Comparison of ENCODE assay signal across 12 cellular contexts in genomic region chr3:12681586-12682371, GRCh38. TPM values are rescaled to one million over a fixed set of nuclear protein-coding genes. Genes with fewer than 3 reads are reported as not detected.
DNase-seq lines count a peak whose midpoint lies in the region; ATAC-seq and TF ChIP-seq lines count a peak whose summit lies in the region.
"Had no signal": no experiment of that assay in that cellular context is flagged by ENCODE, and none has a peak within 500 bp of the region (broad histone marks: within the 10 kb centered on the region; RNA-seq: fewer than 3 reads in every experiment).

No MANE protein-coding gene starts in this region.

- intact Hi-C loops in left cardiac atrium (cut with DNase I) (no loop called here), Calu3 (cut with micrococcal nuclease; ENCODE audit: unreplicated experiment) (no loop called here)

- H3K27ac ChIP-seq in skin epidermis: peak overlapping the region in 16 of 21 experiments; percentile 7 to 78 (median 60)
- H3K27ac ChIP-seq: SK-N-MC had no signal

- no peak overlapping the region for H3K4me3 Mint-ChIP-seq in activated naive CD8-positive, alpha-beta T cell treated with anti-CD3 and anti-CD28 coated beads for 36 hours
- no peak overlapping the region for H3K4me3 Mint-ChIP-seq in Calu3 (ENCODE audit: low read depth, unreplicated experiment)
- H3K4me3 Mint-ChIP-seq: activated naive CD8-positive, alpha-beta T cell treated with anti-CD3 and anti-CD28 coated beads, Interleukin-2, amount 10 ng/mL, durations not matched to agents 7 days and 5 days; naive B cell; stimulated activated naive CD8-positive, alpha-beta T cell treated with anti-CD3 and anti-CD28 coated beads, Interleukin-15, Interleukin-2, amounts not matched to agents 100 ng/mL and 50 ng/mL, for 24 hours had no signal

- peaks cover 11% of the 10 kb centered on the region for H3K4me1 Mint-ChIP-seq in activated naive CD8-positive, alpha-beta T cell treated with anti-CD3 and anti-CD28 coated beads for 36 hours
- H3K4me1 Mint-ChIP-seq in Calu3 (ENCODE audit: low read depth, unreplicated experiment): peaks cover 8% of the 10 kb centered on the region

- ATAC-seq in left cardiac atrium (peak; percentile 85 to 87), GM21737 (IDR thresholded peaks at IDR 0.05; ENCODE audit: unreplicated experiment) (no peak), HG02623 (IDR thresholded peaks at IDR 0.05; ENCODE audit: unreplicated experiment) (no peak)

- peak; percentile 50 for DNase-seq in H4 (ENCODE audit: low spot score)
- DNase-seq in activated naive CD8-positive, alpha-beta T cell treated with anti-CD3 and anti-CD28 coated beads for 36 hours: no peak
- no peak for DNase-seq in left cardiac atrium
- DNase-seq in foreskin melanocyte: no peak
- no peak for DNase-seq in Calu3
- DNase-seq: activated naive CD8-positive, alpha-beta T cell treated with anti-CD3 and anti-CD28 coated beads, Interleukin-2, amount 10 ng/mL, durations not matched to agents 7 days and 5 days; naive B cell had no signal

- no TSS peak for BruUV-seq in Calu3 (replicated peaks; lab: Mats Ljungman, UMichigan)

- no peaks in the 10 kb centered on the region for H3K36me3 Mint-ChIP-seq in activated naive CD8-positive, alpha-beta T cell treated with anti-CD3 and anti-CD28 coated beads for 36 hours
- no peaks in the 10 kb centered on the region for H3K36me3 Mint-ChIP-seq in Calu3 (ENCODE audit: insufficient read depth, unreplicated experiment)
- H3K36me3 Mint-ChIP-seq: activated naive CD8-positive, alpha-beta T cell treated with anti-CD3 and anti-CD28 coated beads, Interleukin-2, amount 10 ng/mL, durations not matched to agents 7 days and 5 days; naive B cell had no signal

- no peaks in the 10 kb centered on the region for H3K27me3 Mint-ChIP-seq in activated naive CD8-positive, alpha-beta T cell treated with anti-CD3 and anti-CD28 coated beads for 36 hours
- H3K27me3 Mint-ChIP-seq in Calu3 (ENCODE audit: unreplicated experiment): no peaks in the 10 kb centered on the region
- H3K27me3 Mint-ChIP-seq: stimulated activated naive CD8-positive, alpha-beta T cell treated with anti-CD3 and anti-CD28 coated beads, Interleukin-15, Interleukin-2, amounts not matched to agents 100 ng/mL and 50 ng/mL, for 24 hours had no signal

- H3K4me3 ChIP-seq in skin epidermis: no peak overlapping the region
- H3K4me3 ChIP-seq: SK-N-MC had no signal

- peak overlapping the region; percentile 5 for H3K27ac Mint-ChIP-seq in activated naive CD8-positive, alpha-beta T cell treated with anti-CD3 and anti-CD28 coated beads for 36 hours
- no peak overlapping the region for H3K27ac Mint-ChIP-seq in Calu3 (ENCODE audit: unreplicated experiment)
- H3K27ac Mint-ChIP-seq: activated naive CD8-positive, alpha-beta T cell treated with anti-CD3 and anti-CD28 coated beads, Interleukin-2, amount 10 ng/mL, durations not matched to agents 7 days and 5 days; stimulated activated naive CD8-positive, alpha-beta T cell treated with anti-CD3 and anti-CD28 coated beads, Interleukin-15, Interleukin-2, amounts not matched to agents 100 ng/mL and 50 ng/mL, for 24 hours had no signal

- no peaks in the 10 kb centered on the region for H3K9me3 Mint-ChIP-seq in activated naive CD8-positive, alpha-beta T cell treated with anti-CD3 and anti-CD28 coated beads for 36 hours
- H3K9me3 Mint-ChIP-seq in Calu3 (ENCODE audit: low read depth, unreplicated experiment): no peaks in the 10 kb centered on the region
- H3K9me3 Mint-ChIP-seq: activated naive CD8-positive, alpha-beta T cell treated with anti-CD3 and anti-CD28 coated beads, Interleukin-2, amount 10 ng/mL, durations not matched to agents 7 days and 5 days; naive B cell; stimulated activated naive CD8-positive, alpha-beta T cell treated with anti-CD3 and anti-CD28 coated beads, Interleukin-15, Interleukin-2, amounts not matched to agents 100 ng/mL and 50 ng/mL, for 24 hours had no signal

- TF ChIP-seq CTCF in Calu3 (IDR thresholded peaks at IDR 0.05; ENCODE audit: unreplicated experiment): no peak

- CTCF ChIA-PET in Calu3 (lab: Charles Lee): interaction anchor here (0.5 to 1.0 kb wide), 3 partner anchors 13 to 128 kb away, joined by 3 read pairs; no protein-coding TSS in a partner anchor

RNA-seq across cellular contexts. Expression of gene RAF1, which starts 17.9 kb away (rescaled TPM):
- 81.5 and 89.2 TPM in 2 replicates for total RNA-seq in H4 (2014; rRNA removed; shearing (Covaris generic))
- 10 to 100 TPM; 79.3 to 79.8 TPM for total RNA-seq in activated naive CD8-positive, alpha-beta T cell treated with anti-CD3 and anti-CD28 coated beads for 36 hours
- 100 to 1,000 TPM; 109 to 116 TPM for total RNA-seq in left cardiac atrium
- 63.4 and 69.3 TPM in 2 replicates for total RNA-seq in Calu3 (2022)

Comparison
In these comparisons a context has a peak if more than half of its experiments do, and no peak if none do; other contexts are left out.
1. ATAC-seq: peak in left cardiac atrium (2 of 2); none in GM21737 (single experiment) and HG02623 (single experiment).